Comparison of ENCODE assay signal across 9 cellular contexts in the genomic region with DNA sequence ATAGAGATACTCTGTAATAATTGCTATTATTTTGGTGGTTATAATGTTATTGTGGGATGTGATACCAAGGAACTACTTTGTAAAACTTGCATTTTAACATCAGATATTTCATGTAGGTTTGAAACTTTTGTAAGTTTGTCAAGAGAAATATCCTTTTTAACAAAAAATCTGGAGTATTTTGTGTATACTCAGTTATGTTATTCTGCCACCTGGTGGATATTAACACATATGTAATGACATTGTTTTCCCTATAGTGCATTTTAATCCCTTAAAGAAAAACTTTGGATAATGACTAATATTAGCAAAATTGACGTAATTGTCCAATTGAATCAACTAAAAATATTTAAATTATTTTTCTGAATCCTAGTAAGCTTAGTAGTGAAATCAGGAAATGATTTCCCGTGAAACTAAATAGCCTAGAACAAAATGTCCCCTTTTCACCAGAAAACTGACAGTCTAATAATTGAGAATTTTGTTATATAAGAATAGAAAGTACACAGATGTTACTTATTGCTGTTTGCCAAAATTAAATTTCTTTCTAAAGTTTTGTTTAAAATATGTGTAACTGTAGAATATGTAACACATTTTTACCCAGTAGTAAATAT. TPM values are rescaled to one million over a fixed set of nuclear protein-coding genes. Genes with fewer than 3 reads are reported as not detected.
DNase-seq lines count a peak whose midpoint lies in the region; ATAC-seq, FAIRE-seq and TF ChIP-seq lines count a peak whose summit lies in the region.
"Had no signal": no experiment of that assay in that cellular context is flagged by ENCODE, and none has a peak within 500 bp of the region (broad histone marks: within the 10 kb centered on the region; RNA-seq: fewer than 3 reads in every experiment).

No MANE protein-coding gene starts in this region.

- H3K4ac ChIP-seq in mesenchymal stem cell (ENCODE audit: low read depth in 1 of 2, low read length in 2 of 2) = no peak overlapping the region

- no peak overlapping the region for H2BK120ac ChIP-seq in mesenchymal stem cell (ENCODE audit: low read depth, low read length)

- DNase-seq in adrenal gland (no peak), mesenchymal stem cell (no peak), SK-N-DZ (ENCODE audit: low spot score) (no peak), NCI-H2107 treated with DMSO at 0.1 percent for 48 hours (lab: John Stamatoyannopoulos, UW; ENCODE audit: unreplicated experiment) (no peak), CD1c-positive myeloid dendritic cell (ENCODE audit: extremely low spot score) (no peak)

- H3K4me2 ChIP-seq in mesenchymal stem cell (ENCODE audit: low read length, poor library complexity, severe bottlenecking) = no peak overlapping the region

- H3K9ac ChIP-seq in mesenchymal stem cell (ENCODE audit: low read length) = peak overlapping the region; percentile 1

- H3K27me3 ChIP-seq in adrenal gland (no peaks in the 10 kb centered on the region), mesenchymal stem cell (ENCODE audit: control insufficient read depth in 1 of 2, insufficient read depth in 1 of 2, low read length in 2 of 2) (no peaks in the 10 kb centered on the region)

- no peak overlapping the region for H4K91ac ChIP-seq in mesenchymal stem cell (ENCODE audit: low read length)

- H3K4me1 ChIP-seq in adrenal gland (replicated peaks in 1 of 2) (peaks cover 4 to 19% of the 10 kb centered on the region in 2 donors), mesenchymal stem cell (ENCODE audit: control insufficient read depth, insufficient read depth, low read depth, low read length) (no peaks in the 10 kb centered on the region)

- FAIRE-seq in G401.6 (lab: Jason Lieb, UNC) = peak; percentile 94

- H3K4me3 ChIP-seq in adrenal gland (no peak overlapping the region), mesenchymal stem cell (ENCODE audit: insufficient read depth in 1 of 2, low read depth in 1 of 2, low read length in 2 of 2) (no peak overlapping the region)

- no peak overlapping the region for H3K23ac ChIP-seq in mesenchymal stem cell (ENCODE audit: low read length in 2 of 2)

- no peak overlapping the region for H3K18ac ChIP-seq in mesenchymal stem cell (ENCODE audit: low read depth in 1 of 2, low read length in 2 of 2)

- no peak overlapping the region for H2BK5ac ChIP-seq in mesenchymal stem cell (ENCODE audit: low read depth, low read length, poor library complexity, severe bottlenecking)

- WGBS in adrenal gland, 4 donors = 43 to 53% (median 49%) methylated on average over 2 of the region's 2 CpGs
- WGBS in mesenchymal stem cell = 60% methylated on average over 1 of the region's 2 CpGs

- TF ChIP-seq CTCF in adrenal gland (IDR thresholded peaks at IDR 0.05) = peak; percentile 34 to 64 (median 48)

- no peaks in the 10 kb centered on the region for H3K9me3 ChIP-seq in adrenal gland (replicated peaks in 1 of 3)
- H3K9me3 ChIP-seq in mesenchymal stem cell (ENCODE audit: control insufficient read depth, low read length) = no peaks in the 10 kb centered on the region

- peak; percentile 46 for ATAC-seq in HG02623 (IDR thresholded peaks at IDR 0.05; ENCODE audit: unreplicated experiment)
- no peak for ATAC-seq in activated CD4-positive, CD25-positive, alpha-beta regulatory T cell treated with anti-CD3 and anti-CD28 coated beads, Interleukin-2, amount 50 U/mL, for 24 hours

- H2BK12ac ChIP-seq in mesenchymal stem cell (ENCODE audit: low read length in 2 of 2) = no peak overlapping the region

- no peak overlapping the region for H2AK5ac ChIP-seq in mesenchymal stem cell (ENCODE audit: low read length, severe bottlenecking)

- no peak overlapping the region for H2AFZ ChIP-seq in mesenchymal stem cell (ENCODE audit: low read depth, low read length)

- TF ChIP-seq POLR2A in adrenal gland (IDR thresholded peaks at IDR 0.05) = no peak

- H3K79me1 ChIP-seq in mesenchymal stem cell (replicated peaks; ENCODE audit: low read length, poor library complexity, severe bottlenecking) = peaks cover 4% of the 10 kb centered on the region

- peaks cover 0 to 14% of the 10 kb centered on the region in 2 donors for H3K36me3 ChIP-seq in adrenal gland (replicated peaks in 1 of 2)
- peaks cover 0 to 73% of the 10 kb centered on the region in 2 experiments for H3K36me3 ChIP-seq in mesenchymal stem cell (ENCODE audit: control insufficient read depth in 1 of 2, insufficient read depth in 2 of 2, low read depth in 1 of 2, low read length in 2 of 2)

- no peak overlapping the region for H4K8ac ChIP-seq in mesenchymal stem cell (ENCODE audit: low read length)

- H3K27ac ChIP-seq in adrenal gland (no peak overlapping the region), mesenchymal stem cell (ENCODE audit: low read length, poor library complexity, severe bottlenecking) (no peak overlapping the region)
- H3K27ac ChIP-seq: HL-60 had no signal

- intact Hi-C loops in adrenal gland (cut with DNase I) = no loop called here

- H3K14ac ChIP-seq in mesenchymal stem cell (ENCODE audit: low read length in 2 of 2) = no peak overlapping the region

- no peak overlapping the region for H2BK15ac ChIP-seq in mesenchymal stem cell (ENCODE audit: low read depth, poor library complexity, severe bottlenecking)

RNA-seq across cellular contexts. Expression of a gene that starts 39.6 kb away (rescaled TPM):
- total RNA-seq in adrenal gland = 100 to 1,000 TPM in 7 of 8 donors, 10 to 100 TPM in 1; 78.0 to 169 (median 128) TPM
- polyA plus RNA-seq in adrenal gland = 100 to 1,000 TPM in 2 of 3 donors, 10 to 100 TPM in 1; 88.3 to 130 (median 109) TPM
- 14.0 TPM for polyA plus RNA-seq in mesenchymal stem cell (2013, experiment 1 of 2)
- polyA plus RNA-seq in mesenchymal stem cell (2013, experiment 2 of 2) = 15.5 TPM
- 57.9 and 75.0 TPM in 2 replicates for polyA plus RNA-seq in SK-N-DZ (2014; cell fraction: cytosol; rRNA removed)
- 85.6 and 90.8 TPM in 2 replicates for polyA plus RNA-seq in SK-N-DZ (2014; cell fraction: nucleus; rRNA removed)
